ENCODE assay signal across 1 cellular context in the genomic region with DNA sequence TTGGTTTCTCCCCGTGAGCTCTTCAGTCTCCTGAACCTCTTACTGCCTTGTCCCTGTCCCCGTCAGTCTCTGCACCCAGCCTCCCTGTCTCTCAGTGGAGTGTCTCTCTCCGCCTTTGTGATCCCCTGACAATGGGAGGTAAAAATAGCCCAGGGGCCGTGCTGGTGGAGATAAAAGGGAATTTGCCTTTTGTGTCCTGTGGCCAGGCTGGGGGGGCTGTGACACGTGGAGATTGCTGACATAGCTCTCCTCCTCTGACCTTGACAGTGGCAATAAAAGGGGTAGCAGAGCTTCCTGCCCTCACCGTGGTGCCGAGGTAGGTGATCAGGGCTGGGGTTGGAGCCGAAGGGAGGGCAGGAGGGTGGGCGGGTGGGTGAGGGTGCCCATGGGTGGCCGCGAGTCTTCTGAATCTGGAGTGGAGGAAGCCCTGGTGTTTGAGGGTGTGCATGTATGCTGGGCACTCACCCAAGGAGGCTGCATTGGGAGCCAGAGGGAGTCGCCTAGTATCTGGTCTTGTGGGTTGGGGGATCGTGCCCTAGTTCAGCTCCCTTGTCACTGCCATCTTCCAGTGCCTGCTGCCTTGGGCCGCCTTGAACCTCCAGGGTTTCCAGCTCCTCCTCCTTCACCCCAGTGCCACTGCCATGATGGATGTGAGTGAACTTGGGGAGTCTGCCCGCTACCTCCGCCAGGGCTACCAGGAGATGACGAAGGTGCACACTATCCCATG.
TF ChIP-seq lines count a peak whose summit lies in the region.

No MANE protein-coding gene starts in this region.

TF ChIP-seq in K562, 482 proteins besides CTCF, POLR2A, EP300 and RAD21 (continued from another document and continues in another):
- TF ChIP-seq, protein P1, sequence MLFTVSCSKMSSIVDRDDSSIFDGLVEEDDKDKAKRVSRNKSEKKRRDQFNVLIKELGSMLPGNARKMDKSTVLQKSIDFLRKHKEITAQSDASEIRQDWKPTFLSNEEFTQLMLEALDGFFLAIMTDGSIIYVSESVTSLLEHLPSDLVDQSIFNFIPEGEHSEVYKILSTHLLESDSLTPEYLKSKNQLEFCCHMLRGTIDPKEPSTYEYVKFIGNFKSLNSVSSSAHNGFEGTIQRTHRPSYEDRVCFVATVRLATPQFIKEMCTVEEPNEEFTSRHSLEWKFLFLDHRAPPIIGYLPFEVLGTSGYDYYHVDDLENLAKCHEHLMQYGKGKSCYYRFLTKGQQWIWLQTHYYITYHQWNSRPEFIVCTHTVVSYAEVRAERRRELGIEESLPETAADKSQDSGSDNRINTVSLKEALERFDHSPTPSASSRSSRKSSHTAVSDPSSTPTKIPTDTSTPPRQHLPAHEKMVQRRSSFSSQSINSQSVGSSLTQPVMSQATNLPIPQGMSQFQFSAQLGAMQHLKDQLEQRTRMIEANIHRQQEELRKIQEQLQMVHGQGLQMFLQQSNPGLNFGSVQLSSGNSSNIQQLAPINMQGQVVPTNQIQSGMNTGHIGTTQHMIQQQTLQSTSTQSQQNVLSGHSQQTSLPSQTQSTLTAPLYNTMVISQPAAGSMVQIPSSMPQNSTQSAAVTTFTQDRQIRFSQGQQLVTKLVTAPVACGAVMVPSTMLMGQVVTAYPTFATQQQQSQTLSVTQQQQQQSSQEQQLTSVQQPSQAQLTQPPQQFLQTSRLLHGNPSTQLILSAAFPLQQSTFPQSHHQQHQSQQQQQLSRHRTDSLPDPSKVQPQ (CRISPR knock-in tag; IDR thresholded peaks at IDR 0.05; ENCODE audit: borderline replicate concordance) = no peak
- TF ChIP-seq MYNN (IDR thresholded peaks at IDR 0.05) = no peak
- TF ChIP-seq MYNN (CRISPR knock-in tag; IDR thresholded peaks at IDR 0.05) = no peak
- TF ChIP-seq SPI1 (IDR thresholded peaks at IDR 0.05; ENCODE audit: borderline replicate concordance, low read depth, low read length) = no peak
- TF ChIP-seq SNIP1 (IDR thresholded peaks at IDR 0.05; ENCODE audit: low read depth) = no peak
- TF ChIP-seq MED1 (CRISPR knock-in tag; IDR thresholded peaks at IDR 0.05; ENCODE audit: borderline replicate concordance) = no peak
- TF ChIP-seq, protein P2, sequence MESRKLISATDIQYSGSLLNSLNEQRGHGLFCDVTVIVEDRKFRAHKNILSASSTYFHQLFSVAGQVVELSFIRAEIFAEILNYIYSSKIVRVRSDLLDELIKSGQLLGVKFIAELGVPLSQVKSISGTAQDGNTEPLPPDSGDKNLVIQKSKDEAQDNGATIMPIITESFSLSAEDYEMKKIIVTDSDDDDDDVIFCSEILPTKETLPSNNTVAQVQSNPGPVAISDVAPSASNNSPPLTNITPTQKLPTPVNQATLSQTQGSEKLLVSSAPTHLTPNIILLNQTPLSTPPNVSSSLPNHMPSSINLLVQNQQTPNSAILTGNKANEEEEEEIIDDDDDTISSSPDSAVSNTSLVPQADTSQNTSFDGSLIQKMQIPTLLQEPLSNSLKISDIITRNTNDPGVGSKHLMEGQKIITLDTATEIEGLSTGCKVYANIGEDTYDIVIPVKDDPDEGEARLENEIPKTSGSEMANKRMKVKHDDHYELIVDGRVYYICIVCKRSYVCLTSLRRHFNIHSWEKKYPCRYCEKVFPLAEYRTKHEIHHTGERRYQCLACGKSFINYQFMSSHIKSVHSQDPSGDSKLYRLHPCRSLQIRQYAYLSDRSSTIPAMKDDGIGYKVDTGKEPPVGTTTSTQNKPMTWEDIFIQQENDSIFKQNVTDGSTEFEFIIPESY (CRISPR knock-in tag; IDR thresholded peaks at IDR 0.05) = no peak
- no peak for TF ChIP-seq ARHGAP35 (IDR thresholded peaks at IDR 0.05; ENCODE audit: partially characterized antibody)
- TF ChIP-seq, protein P3, sequence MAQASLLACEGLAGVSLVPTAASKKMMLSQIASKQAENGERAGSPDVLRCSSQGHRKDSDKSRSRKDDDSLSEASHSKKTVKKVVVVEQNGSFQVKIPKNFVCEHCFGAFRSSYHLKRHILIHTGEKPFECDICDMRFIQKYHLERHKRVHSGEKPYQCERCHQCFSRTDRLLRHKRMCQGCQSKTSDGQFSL (CRISPR knock-in tag; IDR thresholded peaks at IDR 0.05) = peak; percentile 75; the same call in 1 of the 2 replicates
- TF ChIP-seq, protein P3 (tag; IDR thresholded peaks at IDR 0.05) = no peak
- no peak for TF ChIP-seq ZNF224 (CRISPR knock-in tag; IDR thresholded peaks at IDR 0.05)
- TF ChIP-seq, protein P4, sequence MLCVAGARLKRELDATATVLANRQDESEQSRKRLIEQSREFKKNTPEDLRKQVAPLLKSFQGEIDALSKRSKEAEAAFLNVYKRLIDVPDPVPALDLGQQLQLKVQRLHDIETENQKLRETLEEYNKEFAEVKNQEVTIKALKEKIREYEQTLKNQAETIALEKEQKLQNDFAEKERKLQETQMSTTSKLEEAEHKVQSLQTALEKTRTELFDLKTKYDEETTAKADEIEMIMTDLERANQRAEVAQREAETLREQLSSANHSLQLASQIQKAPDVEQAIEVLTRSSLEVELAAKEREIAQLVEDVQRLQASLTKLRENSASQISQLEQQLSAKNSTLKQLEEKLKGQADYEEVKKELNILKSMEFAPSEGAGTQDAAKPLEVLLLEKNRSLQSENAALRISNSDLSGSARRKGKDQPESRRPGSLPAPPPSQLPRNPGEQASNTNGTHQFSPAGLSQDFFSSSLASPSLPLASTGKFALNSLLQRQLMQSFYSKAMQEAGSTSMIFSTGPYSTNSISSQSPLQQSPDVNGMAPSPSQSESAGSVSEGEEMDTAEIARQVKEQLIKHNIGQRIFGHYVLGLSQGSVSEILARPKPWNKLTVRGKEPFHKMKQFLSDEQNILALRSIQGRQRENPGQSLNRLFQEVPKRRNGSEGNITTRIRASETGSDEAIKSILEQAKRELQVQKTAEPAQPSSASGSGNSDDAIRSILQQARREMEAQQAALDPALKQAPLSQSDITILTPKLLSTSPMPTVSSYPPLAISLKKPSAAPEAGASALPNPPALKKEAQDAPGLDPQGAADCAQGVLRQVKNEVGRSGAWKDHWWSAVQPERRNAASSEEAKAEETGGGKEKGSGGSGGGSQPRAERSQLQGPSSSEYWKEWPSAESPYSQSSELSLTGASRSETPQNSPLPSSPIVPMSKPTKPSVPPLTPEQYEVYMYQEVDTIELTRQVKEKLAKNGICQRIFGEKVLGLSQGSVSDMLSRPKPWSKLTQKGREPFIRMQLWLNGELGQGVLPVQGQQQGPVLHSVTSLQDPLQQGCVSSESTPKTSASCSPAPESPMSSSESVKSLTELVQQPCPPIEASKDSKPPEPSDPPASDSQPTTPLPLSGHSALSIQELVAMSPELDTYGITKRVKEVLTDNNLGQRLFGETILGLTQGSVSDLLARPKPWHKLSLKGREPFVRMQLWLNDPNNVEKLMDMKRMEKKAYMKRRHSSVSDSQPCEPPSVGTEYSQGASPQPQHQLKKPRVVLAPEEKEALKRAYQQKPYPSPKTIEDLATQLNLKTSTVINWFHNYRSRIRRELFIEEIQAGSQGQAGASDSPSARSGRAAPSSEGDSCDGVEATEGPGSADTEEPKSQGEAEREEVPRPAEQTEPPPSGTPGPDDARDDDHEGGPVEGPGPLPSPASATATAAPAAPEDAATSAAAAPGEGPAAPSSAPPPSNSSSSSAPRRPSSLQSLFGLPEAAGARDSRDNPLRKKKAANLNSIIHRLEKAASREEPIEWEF (CRISPR knock-in tag; IDR thresholded peaks at IDR 0.05) = no peak
- TF ChIP-seq C11orf30 (IDR thresholded peaks at IDR 0.05; ENCODE audit: low read depth) = no peak
- TF ChIP-seq, protein P5, sequence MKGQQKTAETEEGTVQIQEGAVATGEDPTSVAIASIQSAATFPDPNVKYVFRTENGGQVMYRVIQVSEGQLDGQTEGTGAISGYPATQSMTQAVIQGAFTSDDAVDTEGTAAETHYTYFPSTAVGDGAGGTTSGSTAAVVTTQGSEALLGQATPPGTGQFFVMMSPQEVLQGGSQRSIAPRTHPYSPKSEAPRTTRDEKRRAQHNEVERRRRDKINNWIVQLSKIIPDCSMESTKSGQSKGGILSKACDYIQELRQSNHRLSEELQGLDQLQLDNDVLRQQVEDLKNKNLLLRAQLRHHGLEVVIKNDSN (CRISPR knock-in tag; IDR thresholded peaks at IDR 0.05) = peak; percentile 54
- no peak for TF ChIP-seq SIN3B (IDR thresholded peaks at IDR 0.05; ENCODE audit: low read depth)
- no peak for TF ChIP-seq STAG1 (CRISPR knock-in tag; IDR thresholded peaks at IDR 0.05; ENCODE audit: borderline replicate concordance)
- TF ChIP-seq SAFB2 (IDR thresholded peaks at IDR 0.05; ENCODE audit: borderline replicate concordance, low read depth, low read length, severe bottlenecking) = no peak
- TF ChIP-seq ZNF311 (CRISPR knock-in tag; IDR thresholded peaks at IDR 0.05) = no peak
- TF ChIP-seq SOX6 (IDR thresholded peaks at IDR 0.05) = peak; percentile 72
- TF ChIP-seq, protein P6, sequence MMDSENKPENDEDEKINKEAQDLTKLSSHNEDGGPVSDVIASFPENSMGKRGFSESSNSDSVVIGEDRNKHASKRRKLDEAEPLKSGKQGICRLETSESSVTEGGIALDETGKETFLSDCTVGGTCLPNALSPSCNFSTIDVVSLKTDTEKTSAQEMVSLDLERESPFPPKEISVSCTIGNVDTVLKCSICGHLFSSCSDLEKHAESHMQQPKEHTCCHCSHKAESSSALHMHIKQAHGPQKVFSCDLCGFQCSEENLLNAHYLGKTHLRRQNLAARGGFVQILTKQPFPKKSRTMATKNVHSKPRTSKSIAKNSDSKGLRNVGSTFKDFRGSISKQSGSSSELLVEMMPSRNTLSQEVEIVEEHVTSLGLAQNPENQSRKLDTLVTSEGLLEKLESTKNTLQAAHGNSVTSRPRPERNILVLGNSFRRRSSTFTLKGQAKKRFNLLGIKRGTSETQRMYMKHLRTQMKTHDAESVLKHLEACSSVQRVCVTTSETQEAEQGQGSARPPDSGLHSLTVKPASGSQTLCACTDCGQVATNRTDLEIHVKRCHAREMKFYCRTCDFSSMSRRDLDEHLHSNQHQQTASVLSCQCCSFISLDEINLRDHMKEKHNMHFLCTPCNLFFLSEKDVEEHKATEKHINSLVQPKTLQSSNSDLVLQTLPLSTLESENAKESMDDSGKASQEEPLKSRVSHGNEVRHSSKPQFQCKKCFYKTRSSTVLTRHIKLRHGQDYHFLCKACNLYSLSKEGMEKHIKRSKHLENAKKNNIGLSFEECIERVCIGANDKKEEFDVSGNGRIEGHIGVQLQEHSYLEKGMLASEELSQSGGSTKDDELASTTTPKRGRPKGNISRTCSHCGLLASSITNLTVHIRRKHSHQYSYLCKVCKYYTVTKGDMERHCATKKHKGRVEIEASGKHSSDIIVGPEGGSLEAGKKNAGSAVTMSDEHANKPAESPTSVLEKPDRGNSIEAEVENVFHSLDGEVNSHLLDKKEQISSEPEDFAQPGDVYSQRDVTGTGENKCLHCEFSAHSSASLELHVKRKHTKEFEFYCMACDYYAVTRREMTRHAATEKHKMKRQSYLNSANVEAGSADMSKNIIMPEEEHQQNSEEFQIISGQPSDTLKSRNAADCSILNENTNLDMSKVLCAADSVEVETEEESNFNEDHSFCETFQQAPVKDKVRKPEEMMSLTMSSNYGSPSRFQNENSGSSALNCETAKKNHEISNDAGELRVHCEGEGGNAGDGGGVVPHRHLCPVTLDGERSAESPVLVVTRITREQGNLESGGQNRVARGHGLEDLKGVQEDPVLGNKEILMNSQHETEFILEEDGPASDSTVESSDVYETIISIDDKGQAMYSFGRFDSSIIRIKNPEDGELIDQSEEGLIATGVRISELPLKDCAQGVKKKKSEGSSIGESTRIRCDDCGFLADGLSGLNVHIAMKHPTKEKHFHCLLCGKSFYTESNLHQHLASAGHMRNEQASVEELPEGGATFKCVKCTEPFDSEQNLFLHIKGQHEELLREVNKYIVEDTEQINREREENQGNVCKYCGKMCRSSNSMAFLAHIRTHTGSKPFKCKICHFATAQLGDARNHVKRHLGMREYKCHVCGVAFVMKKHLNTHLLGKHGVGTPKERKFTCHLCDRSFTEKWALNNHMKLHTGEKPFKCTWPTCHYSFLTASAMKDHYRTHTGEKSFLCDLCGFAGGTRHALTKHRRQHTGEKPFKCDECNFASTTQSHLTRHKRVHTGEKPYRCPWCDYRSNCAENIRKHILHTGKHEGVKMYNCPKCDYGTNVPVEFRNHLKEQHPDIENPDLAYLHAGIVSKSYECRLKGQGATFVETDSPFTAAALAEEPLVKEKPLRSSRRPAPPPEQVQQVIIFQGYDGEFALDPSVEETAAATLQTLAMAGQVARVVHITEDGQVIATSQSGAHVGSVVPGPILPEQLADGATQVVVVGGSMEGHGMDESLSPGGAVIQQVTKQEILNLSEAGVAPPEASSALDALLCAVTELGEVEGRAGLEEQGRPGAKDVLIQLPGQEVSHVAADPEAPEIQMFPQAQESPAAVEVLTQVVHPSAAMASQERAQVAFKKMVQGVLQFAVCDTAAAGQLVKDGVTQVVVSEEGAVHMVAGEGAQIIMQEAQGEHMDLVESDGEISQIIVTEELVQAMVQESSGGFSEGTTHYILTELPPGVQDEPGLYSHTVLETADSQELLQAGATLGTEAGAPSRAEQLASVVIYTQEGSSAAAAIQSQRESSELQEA (IDR thresholded peaks at IDR 0.05; ENCODE audit: low read depth) = no peak
- no peak for TF ChIP-seq KDM4B (IDR thresholded peaks at IDR 0.05; ENCODE audit: borderline replicate concordance in 2 of 2, low read depth in 1 of 2)
- no peak for TF ChIP-seq HMGN3 (IDR thresholded peaks at IDR 0.05; ENCODE audit: borderline replicate concordance, extremely low read depth, insufficient read length, low read depth, low read length)
- no peak for TF ChIP-seq DIDO1 (tag; IDR thresholded peaks at IDR 0.05; ENCODE audit: low read depth)
- TF ChIP-seq ESRRB (CRISPR knock-in tag; IDR thresholded peaks at IDR 0.05; ENCODE audit: borderline replicate concordance) = no peak
- no peak for TF ChIP-seq ZNF583 (CRISPR knock-in tag; IDR thresholded peaks at IDR 0.05)
- no peak for TF ChIP-seq ZNF668 (CRISPR knock-in tag; IDR thresholded peaks at IDR 0.05)
- no peak for TF ChIP-seq ZNF121 (CRISPR knock-in tag; conservative IDR thresholded peaks at IDR 0.05)
- TF ChIP-seq MEF2A (IDR thresholded peaks at IDR 0.05; ENCODE audit: control insufficient read depth, low read depth, low read length) = peak; percentile 67; the same call in 1 of the 2 replicates
- TF ChIP-seq MEF2D (tag; conservative IDR thresholded peaks at IDR 0.05; ENCODE audit: low read depth) = peak; percentile 70
